8 cellular contexts compared by ENCODE assay signal in genomic region chr14:101235042-101235871, GRCh38.
A peak's percentile ranks its signal among the peaks of the same experiment; 100 is the strongest.
DNase-seq lines count a peak whose midpoint lies in the region; ATAC-seq and TF ChIP-seq lines count a peak whose summit lies in the region.

No MANE protein-coding gene starts in this region.

- H3K27ac ChIP-seq in gastrocnemius medialis = no peak overlapping the region

- H3K27me3 ChIP-seq in MG63 (no peaks in the 10 kb centered on the region), gastrocnemius medialis (no peaks in the 10 kb centered on the region)

- no peaks in the 10 kb centered on the region for H3K36me3 ChIP-seq in MG63
- no peaks in the 10 kb centered on the region for H3K36me3 ChIP-seq in gastrocnemius medialis

- no peaks in the 10 kb centered on the region for H3K9me3 ChIP-seq in MG63
- H3K9me3 ChIP-seq in gastrocnemius medialis = no peaks in the 10 kb centered on the region

- H3K9me3 Mint-ChIP-seq in activated T-cell treated with anti-CD3 and anti-CD28 coated beads, Interleukin-2, amount 50 U/mL, for 72 hours = no peaks in the 10 kb centered on the region

- ATAC-seq in activated CD4-positive, CD25-positive, alpha-beta regulatory T cell treated with anti-CD3 and anti-CD28 coated beads, Interleukin-2, amount 50 U/mL, for 24 hours = no peak
- ATAC-seq in activated T-cell treated with anti-CD3 and anti-CD28 coated beads, Interleukin-2, amount 50 U/mL, for 72 hours (replicated peaks in 1 of 2) = peak; percentile 44 to 49
- ATAC-seq in left cardiac atrium (peak; percentile 59 to 76), gastrocnemius medialis (no peak), GM21737 (IDR thresholded peaks at IDR 0.05; ENCODE audit: unreplicated experiment) (no peak), HG02571 (IDR thresholded peaks at IDR 0.05; ENCODE audit: unreplicated experiment) (no peak)

- TF ChIP-seq CTCF in gastrocnemius medialis (IDR thresholded peaks at IDR 0.05 in 4 of 5, conservative IDR thresholded peaks at IDR 0.05 in 1 of 5) = peak in 3 of 5 experiments; percentile 24 to 43 (median 29)

- H3K4me3 ChIP-seq in MG63 (no peak overlapping the region), gastrocnemius medialis (no peak overlapping the region)

- no peaks in the 10 kb centered on the region for H3K36me3 Mint-ChIP-seq in activated T-cell treated with anti-CD3 and anti-CD28 coated beads, Interleukin-2, amount 50 U/mL, for 72 hours (ENCODE audit: insufficient read depth in 2 of 2)

- H3K27ac Mint-ChIP-seq in activated T-cell treated with anti-CD3 and anti-CD28 coated beads, Interleukin-2, amount 50 U/mL, for 72 hours = no peak overlapping the region

- H3K4me1 ChIP-seq in gastrocnemius medialis = no peaks in the 10 kb centered on the region

- no peak for TF ChIP-seq POLR2A in gastrocnemius medialis (IDR thresholded peaks at IDR 0.05)

- in situ Hi-C loops in gastrocnemius medialis (cut with MboI; ENCODE audit: low sequenced_read_pairs in 4 of 4) = no loop called here

- peak; percentile 57 for DNase-seq in activated CD4-positive, CD25-positive, alpha-beta regulatory T cell treated with anti-CD3 and anti-CD28 coated beads, Interleukin-2, amount 50 U/mL, for 72 hours
- DNase-seq in MG63 = peak; percentile 38
- DNase-seq in activated T-cell treated with anti-CD3 and anti-CD28 coated beads, Interleukin-2, amount 50 U/mL, for 72 hours = peak; percentile 50 to 58
- peak; percentile 44 for DNase-seq in left cardiac atrium
- DNase-seq in gastrocnemius medialis = no peak

- H3K4me1 Mint-ChIP-seq in activated T-cell treated with anti-CD3 and anti-CD28 coated beads, Interleukin-2, amount 50 U/mL, for 72 hours (ENCODE audit: low read depth) = no peaks in the 10 kb centered on the region

- no peak overlapping the region for H3K4me3 Mint-ChIP-seq in activated T-cell treated with anti-CD3 and anti-CD28 coated beads, Interleukin-2, amount 50 U/mL, for 72 hours

- no peaks in the 10 kb centered on the region for H3K27me3 Mint-ChIP-seq in activated T-cell treated with anti-CD3 and anti-CD28 coated beads, Interleukin-2, amount 50 U/mL, for 72 hours (ENCODE audit: low read depth)

- intact Hi-C loops in left cardiac atrium (cut with DNase I) = no loop called here
- intact Hi-C loops in gastrocnemius medialis (cut with DNase I; ENCODE audit: low total_unique reads) = no loop called here

Comparison
In these comparisons a context has a peak if more than half of its experiments do, and no peak if none do; other contexts are left out.
1. DNase-seq: peak in activated CD4-positive, CD25-positive, alpha-beta regulatory T cell treated with anti-CD3 and anti-CD28 coated beads, Interleukin-2, amount 50 U/mL, for 72 hours (single experiment), MG63 (single experiment), activated T-cell treated with anti-CD3 and anti-CD28 coated beads, Interleukin-2, amount 50 U/mL, for 72 hours (2 of 2) and left cardiac atrium (single experiment); none in gastrocnemius medialis (0 of 2).
2. ATAC-seq: peak in activated T-cell treated with anti-CD3 and anti-CD28 coated beads, Interleukin-2, amount 50 U/mL, for 72 hours (2 of 2) and left cardiac atrium (2 of 2); none in activated CD4-positive, CD25-positive, alpha-beta regulatory T cell treated with anti-CD3 and anti-CD28 coated beads, Interleukin-2, amount 50 U/mL, for 24 hours (0 of 2), gastrocnemius medialis (0 of 2), GM21737 (single experiment) and HG02571 (single experiment).